In the genomic region with DNA sequence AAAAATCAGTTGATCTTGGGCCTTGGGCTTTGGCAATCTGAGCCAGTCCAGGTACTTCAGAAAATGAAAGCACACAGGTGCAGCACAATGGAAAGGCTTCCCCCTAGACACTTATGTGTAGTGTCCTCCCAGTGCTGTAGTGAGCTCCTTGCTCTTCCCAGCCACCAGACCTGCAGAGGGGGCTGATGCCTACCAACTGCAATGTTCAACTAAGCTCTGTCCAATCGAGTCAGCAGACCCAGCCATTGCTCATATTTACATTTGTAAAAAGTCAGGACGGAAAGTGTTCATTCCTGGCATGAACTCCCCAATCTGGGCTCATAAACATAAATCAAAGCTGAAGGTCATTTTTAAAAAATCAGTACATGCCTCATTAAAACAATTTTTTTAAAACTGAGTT, we compare ENCODE assay signal across 12 cellular contexts.
DNase-seq lines count a peak whose midpoint lies in the region; ATAC-seq and TF ChIP-seq lines count a peak whose summit lies in the region.
"Had no signal": no experiment of that assay in that cellular context is flagged by ENCODE, and none has a peak within 500 bp of the region (broad histone marks: within the 10 kb centered on the region; RNA-seq: fewer than 3 reads in every experiment).

No MANE protein-coding gene starts in this region.

- H3K9me3 Mint-ChIP-seq in activated naive CD8-positive, alpha-beta T cell treated with anti-CD3 and anti-CD28 coated beads for 36 hours = no peaks in the 10 kb centered on the region
- no peaks in the 10 kb centered on the region for H3K9me3 Mint-ChIP-seq in CD4-positive, alpha-beta T cell

- no peak overlapping the region for H3K18ac ChIP-seq in IMR-90 (ENCODE audit: low read depth, low read length)

- peak overlapping the region; percentile 62 for H3K27ac Mint-ChIP-seq in activated naive CD8-positive, alpha-beta T cell treated with anti-CD3 and anti-CD28 coated beads for 36 hours
- H3K27ac Mint-ChIP-seq in CD4-positive, alpha-beta T cell = no peak overlapping the region

- peak overlapping the region; percentile 78 for H2BK5ac ChIP-seq in IMR-90 (ENCODE audit: low read depth, low read length, poor library complexity, severe bottlenecking)

- H4K20me1 ChIP-seq in IMR-90 (ENCODE audit: insufficient read depth, low read length) = no peaks in the 10 kb centered on the region

- peak overlapping the region; percentile 30; the same call in 1 of the 2 replicates for H3K4me2 ChIP-seq in IMR-90 (ENCODE audit: low read depth, low read length)

- no peak overlapping the region for H3K4me3 ChIP-seq in IMR-90 (ENCODE audit: insufficient read depth, low read depth, low read length)
- H3K4me3 ChIP-seq: esophagus muscularis mucosa, mucosa of descending colon had no signal

- peak; percentile 38; the same call in 1 of the 2 replicates for TF ChIP-seq RAD21 in IMR-90 (IDR thresholded peaks at IDR 0.05; ENCODE audit: low read length)

- H4K5ac ChIP-seq in IMR-90 (ENCODE audit: low read depth, low read length) = no peak overlapping the region

- H4K91ac ChIP-seq in IMR-90 (ENCODE audit: insufficient read depth, low read depth, low read length) = peak overlapping the region; percentile 79

- peak overlapping the region; percentile 84 for H3K4ac ChIP-seq in IMR-90 (ENCODE audit: low read depth, low read length)

- H3K27me3 Mint-ChIP-seq in activated naive CD8-positive, alpha-beta T cell treated with anti-CD3 and anti-CD28 coated beads for 36 hours = no peaks in the 10 kb centered on the region
- H3K27me3 Mint-ChIP-seq in CD4-positive, alpha-beta T cell = no peaks in the 10 kb centered on the region

- H4K8ac ChIP-seq in IMR-90 (ENCODE audit: low read depth in 2 of 2, low read length in 2 of 2) = peak overlapping the region in 1 of 2 experiments; percentile 34; a peak in 1 of 4 replicates

- peaks cover 27 to 75% of the 10 kb centered on the region in 2 experiments for H3K79me1 ChIP-seq in IMR-90 (ENCODE audit: low read depth in 1 of 2, low read length in 2 of 2)

- intact Hi-C loops in IMR-90 (cut with micrococcal nuclease) = loop anchor here (5.0 kb wide), 1 partner anchor 72 kb away; a partner anchor contains a TSS
- intact Hi-C loops in CD4-positive, alpha-beta T cell (cut with DNase I, micrococcal nuclease) = loop anchor here (5.0 to 10.0 kb wide), 7 partner anchors 72 to 503 kb away; a partner anchor contains a TSS

- CTCF ChIA-PET in IMR-90 (lab: Yijun Ruan, JAX) = no interaction called here
- CTCF ChIA-PET in CD4-positive, alpha-beta T cell (lab: Charles Lee) = interaction anchor here (1.0 to 2.0 kb wide), 4 partner anchors 10 to 138 kb away, joined by 3 to 10 read pairs (median 3); no protein-coding TSS in a partner anchor

- peak; percentile 32 for TF ChIP-seq CTCF in IMR-90 (conservative IDR thresholded peaks at IDR 0.05; ENCODE audit: low read depth, low read length)
- TF ChIP-seq CTCF in CD4-positive, alpha-beta T cell (IDR thresholded peaks at IDR 0.05) = no peak

- peaks cover 18% of the 10 kb centered on the region for H3K9me1 ChIP-seq in IMR-90 (ENCODE audit: insufficient read depth, low read length)

- peak overlapping the region; percentile 96 for H2BK20ac ChIP-seq in IMR-90 (ENCODE audit: low read depth, low read length)

- no CpG with 5 or more reads among the region's 2 CpGs for WGBS in IMR-90 (ENCODE audit: extremely low coverage in 2 of 2, insufficient read length in 1 of 2), 2 experiments

- H3K4me1 ChIP-seq in IMR-90 (ENCODE audit: control insufficient read depth, insufficient read depth, low read length) = peaks cover 7% of the 10 kb centered on the region

- no peaks in the 10 kb centered on the region for H3K36me3 ChIP-seq in IMR-90 (ENCODE audit: control insufficient read depth, insufficient read depth, low read length)
- H3K36me3 ChIP-seq: esophagus muscularis mucosa had no signal

- POLR2A ChIA-PET in IMR-90 (lab: Charles Lee; ENCODE audit: unreplicated experiment) = no interaction called here
- POLR2A ChIA-PET in CD4-positive, alpha-beta T cell (lab: Charles Lee) = interaction anchor here (0.9 to 2.0 kb wide), 8 partner anchors 13 to 301 kb away, joined by 3 to 9 read pairs (median 4); no protein-coding TSS in a partner anchor

- peak overlapping the region; percentile 79 for H3K14ac ChIP-seq in IMR-90 (replicated peaks; ENCODE audit: low read depth, low read length)

- peaks cover 15% of the 10 kb centered on the region for H3K4me1 Mint-ChIP-seq in activated naive CD8-positive, alpha-beta T cell treated with anti-CD3 and anti-CD28 coated beads for 36 hours
- H3K4me1 Mint-ChIP-seq in CD4-positive, alpha-beta T cell (ENCODE audit: low read depth) = peaks cover 29% of the 10 kb centered on the region

- TF ChIP-seq POLR2A in IMR-90 (IDR thresholded peaks at IDR 0.05; ENCODE audit: low read depth, low read length) = no peak

- H2AK5ac ChIP-seq in IMR-90 (ENCODE audit: low read depth, low read length) = peak overlapping the region; percentile 42

- no TSS peak for BruUV-seq in IMR-90 (replicated peaks; lab: Mats Ljungman, UMichigan)

- H3K27me3 ChIP-seq in IMR-90 (ENCODE audit: control insufficient read depth, insufficient read depth, low read length) = no peaks in the 10 kb centered on the region
- H3K27me3 ChIP-seq in CD4-positive, alpha-beta T cell (ENCODE audit: control insufficient read depth, insufficient read depth, low read length) = no peaks in the 10 kb centered on the region
- H3K27me3 ChIP-seq: esophagus muscularis mucosa had no signal

- in situ Hi-C loops in IMR-90 (cut with MboI; ENCODE audit: low sequenced_read_pairs) = no loop called here

- DNase-seq in AG08396 (ENCODE audit: low spot score) (peak; percentile 36), IMR-90 (peak; percentile 64), kidney tubule cell (ENCODE audit: low spot score) (peak; percentile 62)
- no peak for DNase-seq in activated naive CD8-positive, alpha-beta T cell treated with anti-CD3 and anti-CD28 coated beads for 36 hours
- DNase-seq in stimulated activated naive CD4-positive, alpha-beta T cell (lab: John Stamatoyannopoulos, UW) = no peak
- no peak for DNase-seq in activated CD4-positive, alpha-beta T cell treated with anti-CD3 and anti-CD28 coated beads, Interleukin-2, amount 50 U/mL, for 1 hour
- no peak for DNase-seq in CD4-positive, alpha-beta T cell
- DNase-seq: DMS53, mucosa of descending colon, NCI-H1105 treated with DMSO at 0.1 percent for 48 hours had no signal

- peak overlapping the region; percentile 32; the same call in 1 of the 2 replicates for H3K56ac ChIP-seq in IMR-90 (ENCODE audit: extremely low read depth, insufficient read depth, low read length)

- no peak overlapping the region for H3K9ac ChIP-seq in IMR-90 (ENCODE audit: low read depth, low read length)

- peaks cover 9% of the 10 kb centered on the region for H3K36me3 Mint-ChIP-seq in activated naive CD8-positive, alpha-beta T cell treated with anti-CD3 and anti-CD28 coated beads for 36 hours
- no peaks in the 10 kb centered on the region for H3K36me3 Mint-ChIP-seq in CD4-positive, alpha-beta T cell (ENCODE audit: low read depth)

- peak overlapping the region; percentile 34 for H2AFZ ChIP-seq in IMR-90 (replicated peaks; ENCODE audit: low read length, poor library complexity)

- H3K4me3 Mint-ChIP-seq in activated naive CD8-positive, alpha-beta T cell treated with anti-CD3 and anti-CD28 coated beads for 36 hours = no peak overlapping the region
- H3K4me3 Mint-ChIP-seq in CD4-positive, alpha-beta T cell = no peak overlapping the region

- peak overlapping the region; percentile 85 for H2BK120ac ChIP-seq in IMR-90 (ENCODE audit: low read depth, low read length)

- peak overlapping the region; percentile 53; the same call in 1 of the 2 replicates for H3K23ac ChIP-seq in IMR-90 (ENCODE audit: low read depth, low read length)

- peak overlapping the region; percentile 18; the same call in 1 of the 3 replicates for H2BK15ac ChIP-seq in IMR-90 (ENCODE audit: low read depth, low read length)

- peak; percentile 74 for ATAC-seq in IMR-90 (ENCODE audit: low read depth)
- no peak for ATAC-seq in HG03520 (IDR thresholded peaks at IDR 0.05; ENCODE audit: unreplicated experiment)
- no peak for ATAC-seq in CD4-positive, alpha-beta T cell (ENCODE audit: poor library complexity)
- ATAC-seq: mucosa of descending colon had no signal

- H3K9me3 ChIP-seq in IMR-90 (ENCODE audit: control insufficient read depth, insufficient read depth, low read length) = no peaks in the 10 kb centered on the region; the same call in 1 of the 2 replicates
- H3K9me3 ChIP-seq in CD4-positive, alpha-beta T cell (ENCODE audit: control insufficient read depth, low read length) = no peaks in the 10 kb centered on the region
- H3K9me3 ChIP-seq: esophagus muscularis mucosa, mucosa of descending colon had no signal

- H2AK9ac ChIP-seq in IMR-90 (replicated peaks; ENCODE audit: low read depth, low read length, poor library complexity) = no peak overlapping the region

- H3K27ac ChIP-seq in IMR-90 (ENCODE audit: insufficient read depth, low read length) = 0 out of 2 replicates have a peak overlapping the region, but pooled peaks have one; percentile 17
- H3K27ac ChIP-seq in CD4-positive, alpha-beta T cell (ENCODE audit: low read depth, low read length) = no peak overlapping the region

- dilution Hi-C loops in IMR-90 (cut with HindIII; ENCODE audit: low sequenced_read_pairs, unreplicated experiment) = no loop called here

TF ChIP-seq in IMR-90, 13 proteins besides CTCF, POLR2A, EP300 and RAD21:
- TF ChIP-seq MAZ (IDR thresholded peaks at IDR 0.05; ENCODE audit: borderline replicate concordance, low read depth, low read length) (no peak), BHLHE40 (IDR thresholded peaks at IDR 0.05; ENCODE audit: low read depth, low read length) (0 out of 2 replicates have a peak, but pooled peaks have one; percentile 31), SMC3 (IDR thresholded peaks at IDR 0.05; ENCODE audit: low read depth, low read length) (0 out of 2 replicates have a peak, but pooled peaks have one; percentile 12)

Comparison
In these comparisons a context has a peak if more than half of its experiments do, and no peak if none do; other contexts are left out.
1. DNase-seq: peak in AG08396 (single experiment), IMR-90 (single experiment) and kidney tubule cell (single experiment); none in activated naive CD8-positive, alpha-beta T cell treated with anti-CD3 and anti-CD28 coated beads for 36 hours (single experiment), stimulated activated naive CD4-positive, alpha-beta T cell (0 of 6), activated CD4-positive, alpha-beta T cell treated with anti-CD3 and anti-CD28 coated beads, Interleukin-2, amount 50 U/mL, for 1 hour (single experiment) and CD4-positive, alpha-beta T cell (0 of 10).